11 cellular contexts compared by ENCODE assay signal in genomic region chr15:44319385-44319784, GRCh38. TPM values are rescaled to one million over a fixed set of nuclear protein-coding genes. Genes with fewer than 3 reads are reported as not detected.
DNase-seq lines count a peak whose midpoint lies in the region; ATAC-seq and TF ChIP-seq lines count a peak whose summit lies in the region.
"Had no signal": no experiment of that assay in that cellular context is flagged by ENCODE, and none has a peak within 500 bp of the region (broad histone marks: within the 10 kb centered on the region; RNA-seq: fewer than 3 reads in every experiment).

No MANE protein-coding gene starts in this region.

- H3K4me3 Mint-ChIP-seq in activated CD8-positive, alpha-beta T cell treated with anti-CD3 and anti-CD28 coated beads, Interleukin-2, amount 10 ng/mL, durations not matched to agents 7 days and 5 days, result no peak overlapping the region
- H3K4me3 Mint-ChIP-seq: neural crest cell had no signal

- H3K36me3 ChIP-seq in GM23248 (ENCODE audit: low read depth), result no peaks in the 10 kb centered on the region

- no peaks in the 10 kb centered on the region for H3K9me2 ChIP-seq in GM23248 (ENCODE audit: insufficient read depth)

- no peak overlapping the region for H3K4me2 ChIP-seq in GM23248 (ENCODE audit: unreplicated experiment)

- no peaks in the 10 kb centered on the region for H3F3A ChIP-seq in GM23248 (ENCODE audit: insufficient read depth)

- no peaks in the 10 kb centered on the region for H3K9me3 Mint-ChIP-seq in activated CD8-positive, alpha-beta T cell treated with anti-CD3 and anti-CD28 coated beads, Interleukin-2, amount 10 ng/mL, durations not matched to agents 7 days and 5 days (ENCODE audit: insufficient read depth)
- H3K9me3 Mint-ChIP-seq: activated T-helper 2 cell treated with anti-CD3 and anti-CD28 coated beads, Interferon-gamma antibody, Interleukin-2, Interleukin-4, amounts not matched to agents 10 μg/mL and 5 μg/mL and 100 μg/mL, durations not matched to agents 14 hours and 24 hours and 36 hours; neural crest cell had no signal

- no peaks in the 10 kb centered on the region for H3K27me3 Mint-ChIP-seq in activated CD8-positive, alpha-beta T cell treated with anti-CD3 and anti-CD28 coated beads, Interleukin-2, amount 10 ng/mL, durations not matched to agents 7 days and 5 days (ENCODE audit: low read depth)

- no peak overlapping the region for H3K27ac Mint-ChIP-seq in activated CD8-positive, alpha-beta T cell treated with anti-CD3 and anti-CD28 coated beads, Interleukin-2, amount 10 ng/mL, durations not matched to agents 7 days and 5 days
- H3K27ac Mint-ChIP-seq: activated T-helper 2 cell treated with anti-CD3 and anti-CD28 coated beads, Interferon-gamma antibody, Interleukin-2, Interleukin-4, amounts not matched to agents 10 μg/mL and 5 μg/mL and 100 μg/mL, durations not matched to agents 14 hours and 24 hours and 36 hours had no signal

- in situ Hi-C loops in GM13977 (cut with MboI; ENCODE audit: low pct_unique_long_range_greater_than_20kb, low sequenced_read_pairs, unreplicated experiment) (no loop called here), GM23248 (cut with MboI) (no loop called here)

- POLR2A ChIA-PET in activated CD8-positive, alpha-beta T cell treated with anti-CD3 and anti-CD28 coated beads, Interleukin-2, amount 10 ng/mL, durations not matched to agents 7 days and 5 days (lab: Charles Lee), result no interaction called here

- H3K79me2 ChIP-seq in GM23248 (ENCODE audit: insufficient read depth), result peaks cover 70% of the 10 kb centered on the region

- H4K20me1 ChIP-seq in GM23248 (ENCODE audit: insufficient read depth), result no peaks in the 10 kb centered on the region

- no peaks in the 10 kb centered on the region for H3K9me3 ChIP-seq in GM23248 (ENCODE audit: low read depth)

- no peaks in the 10 kb centered on the region for H3K27me3 ChIP-seq in GM23248 (replicated peaks; ENCODE audit: insufficient read depth)

- peaks cover 9% of the 10 kb centered on the region; the same call in 1 of the 2 replicates for H3K4me1 ChIP-seq in GM23248 (ENCODE audit: insufficient read depth)

- CTCF ChIA-PET in activated CD8-positive, alpha-beta T cell treated with anti-CD3 and anti-CD28 coated beads, Interleukin-2, amount 10 ng/mL, durations not matched to agents 7 days and 5 days (lab: Charles Lee), result no interaction called here

- H3K36me3 Mint-ChIP-seq in activated CD8-positive, alpha-beta T cell treated with anti-CD3 and anti-CD28 coated beads, Interleukin-2, amount 10 ng/mL, durations not matched to agents 7 days and 5 days (ENCODE audit: low read depth), result no peaks in the 10 kb centered on the region

- H3K4me3 ChIP-seq in GM23248, result no peak overlapping the region

- no peaks in the 10 kb centered on the region for H3K4me1 Mint-ChIP-seq in activated CD8-positive, alpha-beta T cell treated with anti-CD3 and anti-CD28 coated beads, Interleukin-2, amount 10 ng/mL, durations not matched to agents 7 days and 5 days (ENCODE audit: low read depth)

- H3K9ac ChIP-seq in GM23248, result no peak overlapping the region

- peak; percentile 50 for DNase-seq in GM13977 (ENCODE audit: low spot score)
- no peak for DNase-seq in activated CD8-positive, alpha-beta T cell treated with anti-CD3 and anti-CD28 coated beads, Interleukin-2, amount 10 ng/mL, durations not matched to agents 7 days and 5 days
- DNase-seq in GM23248, result no peak
- no peak for DNase-seq in UCSD-AML1 (lab: John Stamatoyannopoulos, UW; ENCODE audit: unreplicated experiment)
- no peak for DNase-seq in middle frontal gyrus (ENCODE audit: extremely low spot score, low spot score)
- DNase-seq: stimulated activated CD4-positive, alpha-beta T cell treated with anti-CD3 and anti-CD28 coated beads, Interleukin-4, amount 100 ng/mL, for 1 hour had no signal

- no peak overlapping the region for H2AFZ ChIP-seq in GM23248

- peak; percentile 61 for ATAC-seq in GM21360 (IDR thresholded peaks at IDR 0.05; ENCODE audit: unreplicated experiment)
- peak; percentile 79 for ATAC-seq in HG03135 (IDR thresholded peaks at IDR 0.05; ENCODE audit: unreplicated experiment)
- peak; percentile 30 for ATAC-seq in activated CD8-positive, alpha-beta T cell treated with anti-CD3 and anti-CD28 coated beads, Interleukin-2, amount 10 ng/mL, durations not matched to agents 7 days and 5 days
- no peak for ATAC-seq in esophagus mucosa

- peak; percentile 77 for TF ChIP-seq CTCF in GM13977 (IDR thresholded peaks at IDR 0.05; ENCODE audit: extremely low read depth, insufficient read depth, missing control alignments)

- no peak overlapping the region for H3K27ac ChIP-seq in GM23248

- 97 to 100% methylated on average over 4 of the region's 4 CpGs for WGBS in GM23248 (ENCODE audit: low coverage in 1 of 2, low lambda C conversion rate in 2 of 2, missing lambda C conversion rate in 2 of 2), 2 experiments

RNA-seq across cellular contexts. Expression of gene GOLM2, which starts 30.9 kb away (rescaled TPM):
- 10 to 100 TPM; 39.8 to 47.0 TPM for total RNA-seq in activated CD8-positive, alpha-beta T cell treated with anti-CD3 and anti-CD28 coated beads, Interleukin-2, amount 10 ng/mL, durations not matched to agents 7 days and 5 days
- 129 and 152 TPM in 2 replicates for total RNA-seq in GM23248 (2014; rRNA removed; shearing (Covaris generic))
- 93.4 and 94.7 TPM in 2 replicates for polyA plus RNA-seq in GM23248 (2016; fragmentation: Nextera tagmentation; extraction: Ambion mirVana)
- total RNA-seq in esophagus mucosa, result 20.6 TPM
